14 cellular contexts compared by ENCODE assay signal in genomic region chr20:58700121-58700780, GRCh38. TPM values are rescaled to one million over a fixed set of nuclear protein-coding genes. Genes with fewer than 3 reads are reported as not detected.
DNase-seq lines count a peak whose midpoint lies in the region; ATAC-seq and TF ChIP-seq lines count a peak whose summit lies in the region.
"Had no signal": no experiment of that assay in that cellular context is flagged by ENCODE, and none has a peak within 500 bp of the region (broad histone marks: within the 10 kb centered on the region; RNA-seq: fewer than 3 reads in every experiment).

No MANE protein-coding gene starts in this region.

- H3K4me3 Mint-ChIP-seq in nephron progenitor cell, result no peak overlapping the region
- H3K4me3 Mint-ChIP-seq: activated naive CD4-positive, alpha-beta T cell treated with anti-CD3 and anti-CD28 coated beads, Interleukin-2, amount 50 U/mL, for 24 hours had no signal

- no peak for TF ChIP-seq CTCF in right atrium auricular region (IDR thresholded peaks at IDR 0.05)
- TF ChIP-seq CTCF in body of pancreas (IDR thresholded peaks at IDR 0.05), result no peak
- no peak for TF ChIP-seq CTCF in nephron progenitor cell (IDR thresholded peaks at IDR 0.05)

- H3K4me3 ChIP-seq in right atrium auricular region (no peak overlapping the region), body of pancreas (no peak overlapping the region), aorta (ENCODE audit: low read length in 2 of 2) (no peak overlapping the region)

- H3K27me3 ChIP-seq in right atrium auricular region (no peaks in the 10 kb centered on the region), body of pancreas (no peaks in the 10 kb centered on the region), aorta (ENCODE audit: control insufficient read depth in 1 of 2, insufficient read depth in 2 of 2, low read length in 1 of 2) (no peaks in the 10 kb centered on the region)

- DNase-seq in Right ventricle myocardium superior, result peak; percentile 42
- DNase-seq in right atrium auricular region (ENCODE audit: low spot score), result no peak
- peak in 3 of 4 donors; percentile 3 to 6 (median 3) for DNase-seq in body of pancreas
- DNase-seq in nephron progenitor cell, result no peak
- DNase-seq in aorta, result peak in 1 of 2 donors; percentile 68
- no peak for DNase-seq in GM03348 (ENCODE audit: low spot score)
- no peak for DNase-seq in stimulated activated CD4-positive, alpha-beta T cell treated with anti-CD3 and anti-CD28 coated beads, Interleukin-2, amount 100 ng/mL, for 24 hours
- DNase-seq: DMS79, midbrain had no signal

- no peaks in the 10 kb centered on the region for H3K4me1 ChIP-seq in right atrium auricular region
- no peaks in the 10 kb centered on the region for H3K4me1 ChIP-seq in body of pancreas
- H3K4me1 ChIP-seq in aorta (ENCODE audit: control insufficient read depth in 1 of 2, insufficient read depth in 2 of 2, low read length in 2 of 2), result no peaks in the 10 kb centered on the region
- H3K4me1 ChIP-seq: parathyroid adenoma had no signal

- no peak for ATAC-seq in Right ventricle myocardium superior (ENCODE audit: poor library complexity)
- no peak for ATAC-seq in body of pancreas
- peak; percentile 16 for ATAC-seq in aorta (ENCODE audit: low FRiP score)
- ATAC-seq in HG03025 (IDR thresholded peaks at IDR 0.05; ENCODE audit: low FRiP score, unreplicated experiment), result no peak

- H3K9me3 Mint-ChIP-seq in nephron progenitor cell, result peaks cover 27% of the 10 kb centered on the region
- H3K9me3 Mint-ChIP-seq: activated naive CD4-positive, alpha-beta T cell treated with anti-CD3 and anti-CD28 coated beads, Interleukin-2, amount 50 U/mL, for 24 hours had no signal

- H3K4me1 Mint-ChIP-seq in nephron progenitor cell, result peaks cover 9% of the 10 kb centered on the region
- H3K4me1 Mint-ChIP-seq: activated naive CD4-positive, alpha-beta T cell treated with anti-CD3 and anti-CD28 coated beads, Interleukin-2, amount 50 U/mL, for 24 hours had no signal

- no peaks in the 10 kb centered on the region for H3K9me3 ChIP-seq in right atrium auricular region
- H3K9me3 ChIP-seq in body of pancreas, result no peaks in the 10 kb centered on the region
- no peaks in the 10 kb centered on the region for H3K9me3 ChIP-seq in aorta (ENCODE audit: control insufficient read depth, low read length)

- TF ChIP-seq POLR2A in body of pancreas (IDR thresholded peaks at IDR 0.05), result no peak

- H3K36me3 ChIP-seq in right atrium auricular region, result peaks cover 55% of the 10 kb centered on the region
- H3K36me3 ChIP-seq in body of pancreas (replicated peaks in 1 of 2; ENCODE audit: insufficient read depth in 1 of 2, low read depth in 2 of 2), result peaks cover 0 to 23% of the 10 kb centered on the region in 2 donors
- peaks cover 0 to 7% of the 10 kb centered on the region in 2 donors for H3K36me3 ChIP-seq in aorta (ENCODE audit: control insufficient read depth in 1 of 2, insufficient read depth in 2 of 2, low read length in 1 of 2)

- H3K27ac ChIP-seq in right atrium auricular region (no peak overlapping the region), body of pancreas (no peak overlapping the region), aorta (ENCODE audit: low read depth in 1 of 2, low read length in 2 of 2) (no peak overlapping the region)
- H3K27ac ChIP-seq: HL-60, parathyroid adenoma, VCaP had no signal

- H3K27ac Mint-ChIP-seq in nephron progenitor cell, result peak overlapping the region; percentile 62
- H3K27ac Mint-ChIP-seq: activated naive CD4-positive, alpha-beta T cell treated with anti-CD3 and anti-CD28 coated beads, Interleukin-2, amount 50 U/mL, for 24 hours had no signal

- 84 to 92% methylated on average over 11 of the region's 11 CpGs for WGBS in body of pancreas, 2 donors
- 65 to 75% methylated on average over 11 of the region's 11 CpGs for WGBS in aorta, 2 donors

- intact Hi-C loops in Right ventricle myocardium superior (cut with DNase I), result no loop called here
- intact Hi-C loops in body of pancreas (cut with DNase I), result no loop called here
- intact Hi-C loops in aorta (cut with DNase I), result no loop called here

- H3K27me3 Mint-ChIP-seq in nephron progenitor cell (ENCODE audit: low read depth, poor library complexity), result peaks cover 3% of the 10 kb centered on the region
- H3K27me3 Mint-ChIP-seq: activated naive CD4-positive, alpha-beta T cell treated with anti-CD3 and anti-CD28 coated beads, Interleukin-2, amount 50 U/mL, for 24 hours had no signal

- H3K36me3 Mint-ChIP-seq in nephron progenitor cell (ENCODE audit: low read depth), result peaks cover 55% of the 10 kb centered on the region

RNA-seq across cellular contexts. Expression of gene NPEPL1, which starts 7.7 kb away (rescaled TPM):
- 24.4 TPM for total RNA-seq in Right ventricle myocardium superior
- 10 to 100 TPM; 12.2 to 14.1 TPM for total RNA-seq in right atrium auricular region
- 10 to 100 TPM; 31.4 to 38.2 TPM for total RNA-seq in body of pancreas
- 10 to 100 TPM; 22.1 to 53.1 TPM for total RNA-seq in aorta
- 10 to 100 TPM; 14.7 to 92.8 TPM for polyA plus RNA-seq in aorta

RNA-seq across cellular contexts. Expression of gene STX16, which starts 49.2 kb away (rescaled TPM):
- total RNA-seq in Right ventricle myocardium superior (21.8 TPM), right atrium auricular region (10 to 100 TPM; 20.9 to 26.1 TPM), body of pancreas (10 to 100 TPM; 55.0 to 69.5 TPM), aorta (10 to 100 TPM; 48.7 to 75.7 TPM)
- polyA plus RNA-seq in aorta, result 10 to 100 TPM; 17.9 to 70.6 TPM

Comparison
In these comparisons a context has a peak if more than half of its experiments do, and no peak if none do; other contexts are left out.
1. DNase-seq: peak in Right ventricle myocardium superior (single experiment) and body of pancreas (3 of 4); none in right atrium auricular region (single experiment), nephron progenitor cell (single experiment), GM03348 (single experiment) and stimulated activated CD4-positive, alpha-beta T cell treated with anti-CD3 and anti-CD28 coated beads, Interleukin-2, amount 100 ng/mL, for 24 hours (0 of 2).